In genomic region chr20:60255426-60255825, GRCh38 we compare ENCODE assay signal across 19 cellular contexts.
A peak's percentile ranks its signal among the peaks of the same experiment; 100 is the strongest.
DNase-seq lines count a peak whose midpoint lies in the region; ATAC-seq and TF ChIP-seq lines count a peak whose summit lies in the region.
"Had no signal": no experiment of that assay in that cellular context is flagged by ENCODE, and none has a peak within 500 bp of the region (broad histone marks: within the 10 kb centered on the region; RNA-seq: fewer than 3 reads in every experiment).

No MANE protein-coding gene starts in this region.

- no peak overlapping the region for H3K9ac ChIP-seq in SK-N-SH

- no peak for TF ChIP-seq CTCF in SK-N-SH (IDR thresholded peaks at IDR 0.05)
- TF ChIP-seq CTCF in GM10248 (IDR thresholded peaks at IDR 0.05; ENCODE audit: control extremely low read depth, extremely low read depth, low read depth, missing control alignments), result no peak

- no peak for TF ChIP-seq EP300 in SK-N-SH (IDR thresholded peaks at IDR 0.05; ENCODE audit: borderline replicate concordance in 1 of 2, low read depth in 1 of 2, low read length in 1 of 2)

- peaks cover 26% of the 10 kb centered on the region for H3K27me3 Mint-ChIP-seq in T-helper 17 cell
- H3K27me3 Mint-ChIP-seq: activated naive CD8-positive, alpha-beta T cell had no signal

- peaks cover 0 to 20% of the 10 kb centered on the region in 2 experiments; a peak in 2 of 4 replicates for H3K4me1 ChIP-seq in SK-N-SH (ENCODE audit: control insufficient read depth in 1 of 2, insufficient read depth in 2 of 2, low read depth in 1 of 2, low read length in 1 of 2)

- no peaks in the 10 kb centered on the region for H3K36me3 Mint-ChIP-seq in T-helper 17 cell (ENCODE audit: low read depth)
- H3K36me3 Mint-ChIP-seq: activated naive CD8-positive, alpha-beta T cell had no signal

- no peaks in the 10 kb centered on the region for H3K79me2 ChIP-seq in SK-N-SH (ENCODE audit: insufficient read depth)

- H3K4me3 ChIP-seq in SK-N-SH (ENCODE audit: low read depth in 2 of 2, low read length in 1 of 2), result no peak overlapping the region
- H3K4me3 ChIP-seq: lung, thyroid gland had no signal

- TF ChIP-seq RAD21 in SK-N-SH (IDR thresholded peaks at IDR 0.05; ENCODE audit: low read length), result no peak

- H3K4me1 Mint-ChIP-seq in T-helper 17 cell, result peaks cover 4% of the 10 kb centered on the region

- CTCF ChIA-PET in SK-N-SH (lab: Yijun Ruan, JAX), result interaction anchor here (0.7 to 2.3 kb wide), 6 partner anchors 9 to 110 kb away, joined by 4 to 9 read pairs (median 5); no protein-coding TSS in a partner anchor
- CTCF ChIA-PET in GM10248 (lab: Yijun Ruan, JAX), result interaction anchor here (0.8 kb wide), 1 partner anchor 10 kb away, joined by 4 read pairs; no protein-coding TSS in a partner anchor

- POLR2A ChIA-PET in SK-N-SH (lab: Yijun Ruan, JAX), result interaction anchor here (0.8 kb wide), 1 partner anchor 10 kb away, joined by 3 read pairs; no protein-coding TSS in a partner anchor
- POLR2A ChIA-PET in GM10248 (lab: Yijun Ruan, JAX), result no interaction called here

- H3K4me3 Mint-ChIP-seq in T-helper 17 cell, result peak overlapping the region; percentile 12
- H3K4me3 Mint-ChIP-seq: activated naive CD8-positive, alpha-beta T cell; nephron progenitor cell had no signal

- H3F3A ChIP-seq in SK-N-SH (replicated peaks; ENCODE audit: insufficient read depth), result no peaks in the 10 kb centered on the region

- no peak overlapping the region for H3K27ac Mint-ChIP-seq in T-helper 17 cell
- H3K27ac Mint-ChIP-seq: activated naive CD8-positive, alpha-beta T cell; nephron progenitor cell had no signal

- no peaks in the 10 kb centered on the region for H4K20me1 ChIP-seq in SK-N-SH (ENCODE audit: insufficient read depth)

- peak overlapping the region in 1 of 2 experiments; percentile 71; a peak in 2 of 4 replicates for H3K27ac ChIP-seq in SK-N-SH (ENCODE audit: low read depth in 2 of 2, low read length in 1 of 2)
- H3K27ac ChIP-seq: thyroid gland had no signal

- no peak overlapping the region for H3K4me2 ChIP-seq in SK-N-SH

- no peaks in the 10 kb centered on the region for H3K27me3 ChIP-seq in SK-N-SH (ENCODE audit: insufficient read depth)
- H3K27me3 ChIP-seq: thyroid gland had no signal

- H3K9me2 ChIP-seq in SK-N-SH, result no peaks in the 10 kb centered on the region

- no peaks in the 10 kb centered on the region for H3K36me3 ChIP-seq in SK-N-SH (replicated peaks in 1 of 2; ENCODE audit: control insufficient read depth in 1 of 2, insufficient read depth in 2 of 2, low read length in 1 of 2)
- H3K36me3 ChIP-seq: thyroid gland had no signal

- DNase-seq in SK-N-SH, result peak; percentile 50
- DNase-seq in NCI-H187 treated with DMSO at 0.1 percent for 48 hours (lab: John Stamatoyannopoulos, UW), result peak; percentile 74
- DNase-seq in T-helper 17 cell, result no peak
- peak; percentile 44 for DNase-seq in retina
- no peak for DNase-seq in NK-92 (lab: John Stamatoyannopoulos, UW; ENCODE audit: unreplicated experiment)
- DNase-seq in SW480 (ENCODE audit: low spot score), result no peak
- DNase-seq in GM10248 (ENCODE audit: extremely low spot score), result no peak
- DNase-seq: activated CD4-positive, CD25-positive, alpha-beta regulatory T cell treated with anti-CD3 and anti-CD28 coated beads, Interleukin-2, amount 50 U/mL, for 72 hours; central memory CD4-positive, alpha-beta T cell; GF-D8; NCI-H774; nephron progenitor cell; right cardiac atrium; stimulated activated CD4-positive, alpha-beta T cell treated with anti-CD3 and anti-CD28 coated beads, Interleukin-4, amount 100 ng/mL, for 1 hour; T-helper 2 cell had no signal

- WGBS in SK-N-SH (ENCODE audit: low lambda C conversion rate), result 12% methylated on average over 3 of the region's 3 CpGs

- H2AFZ ChIP-seq in SK-N-SH (ENCODE audit: low read depth), result no peak overlapping the region

- ATAC-seq in SK-N-SH treated with all-trans-retinoic acid at 6 μM for 48 hours, result no peak
- ATAC-seq in T-helper 17 cell, result no peak

- H3K9me3 ChIP-seq in SK-N-SH (no peaks in the 10 kb centered on the region), T-helper 17 cell (ENCODE audit: control insufficient read depth, low read length, poor library complexity, severe bottlenecking) (no peaks in the 10 kb centered on the region)
- H3K9me3 ChIP-seq: thyroid gland had no signal

TF ChIP-seq in SK-N-SH, 30 proteins besides CTCF, POLR2A, EP300 and RAD21:
- no peak for TF ChIP-seq TEAD4 (IDR thresholded peaks at IDR 0.05; ENCODE audit: borderline replicate concordance, insufficient read depth)

TF ChIP-seq in SK-N-SH treated with all-trans-retinoic acid at 6 μM for 48 hours, 23 proteins besides CTCF, POLR2A, EP300 and RAD21:
- TF ChIP-seq GLIS3 (CRISPR knock-in tag; IDR thresholded peaks at IDR 0.05) (no peak), ZFP3 (CRISPR knock-in tag; IDR thresholded peaks at IDR 0.05) (no peak), ZFP30 (CRISPR knock-in tag; IDR thresholded peaks at IDR 0.05) (no peak), ZNF70 (CRISPR knock-in tag; IDR thresholded peaks at IDR 0.05) (no peak), BACH2 (CRISPR knock-in tag; IDR thresholded peaks at IDR 0.05; ENCODE audit: borderline replicate concordance) (no peak), TCF4 (CRISPR knock-in tag; IDR thresholded peaks at IDR 0.05; ENCODE audit: borderline replicate concordance) (no peak), ARNTL (CRISPR knock-in tag; IDR thresholded peaks at IDR 0.05; ENCODE audit: borderline replicate concordance, low read depth) (no peak), ZNF8 (CRISPR knock-in tag; IDR thresholded peaks at IDR 0.05) (no peak), TOX (CRISPR knock-in tag; IDR thresholded peaks at IDR 0.05; ENCODE audit: borderline replicate concordance) (no peak)

Comparison
In these comparisons a context has a peak if more than half of its experiments do, and no peak if none do; other contexts are left out.
1. DNase-seq: peak in SK-N-SH (single experiment), NCI-H187 treated with DMSO at 0.1 percent for 48 hours (single experiment) and retina (single experiment); none in T-helper 17 cell (0 of 3), NK-92 (single experiment), SW480 (single experiment) and GM10248 (single experiment).